8 cellular contexts compared by ENCODE assay signal in genomic region chr6:113859349-113860164, GRCh38. TPM values are rescaled to one million over a fixed set of nuclear protein-coding genes. Genes with fewer than 3 reads are reported as not detected.
DNase-seq lines count a peak whose midpoint lies in the region; ATAC-seq and TF ChIP-seq lines count a peak whose summit lies in the region.

No MANE protein-coding gene starts in this region.

- no peak overlapping the region for H3K27ac Mint-ChIP-seq in activated T-cell treated with anti-CD3 and anti-CD28 coated beads, Interleukin-2, amount 50 U/mL, for 72 hours

- no peak for TF ChIP-seq CTCF in AG10803 (conservative IDR thresholded peaks at IDR 0.05; ENCODE audit: low read length)

- peak overlapping the region; percentile 56 to 76 for H3K4me3 Mint-ChIP-seq in activated T-cell treated with anti-CD3 and anti-CD28 coated beads, Interleukin-2, amount 50 U/mL, for 72 hours

- no peaks in the 10 kb centered on the region; the same call in 1 of the 2 replicates for H3K36me3 ChIP-seq in H7 (replicated peaks; ENCODE audit: control insufficient read depth, insufficient read depth, low read length)

- ATAC-seq in activated T-cell treated with anti-CD3 and anti-CD28 coated beads, Interleukin-2, amount 50 U/mL, for 72 hours (replicated peaks in 1 of 2) = no peak
- ATAC-seq in Right ventricle myocardium inferior = no peak

- DNase-seq in AG10803 (ENCODE audit: low read depth) = peak; percentile 66
- DNase-seq in H7 = peak; percentile 53
- DNase-seq in activated T-cell treated with anti-CD3 and anti-CD28 coated beads, Interleukin-2, amount 50 U/mL, for 72 hours = no peak
- peak; percentile 67 for DNase-seq in Right ventricle myocardium inferior (ENCODE audit: missing footprints)
- peak; percentile 25 for DNase-seq in occipital lobe (lab: John Stamatoyannopoulos, UW)
- no peak for DNase-seq in RPMI8226
- no peak for DNase-seq in activated effector memory CD4-positive, alpha-beta T cell treated with Interleukin-2 at 50 U/mL for 16 hours
- DNase-seq in NCI-H510A (lab: John Stamatoyannopoulos, UW) = no peak

- H3K9me3 Mint-ChIP-seq in activated T-cell treated with anti-CD3 and anti-CD28 coated beads, Interleukin-2, amount 50 U/mL, for 72 hours = no peaks in the 10 kb centered on the region

- peaks cover 17% of the 10 kb centered on the region for H3K27me3 ChIP-seq in H7 (ENCODE audit: control insufficient read depth, insufficient read depth, low read length)

- H3K27me3 Mint-ChIP-seq in activated T-cell treated with anti-CD3 and anti-CD28 coated beads, Interleukin-2, amount 50 U/mL, for 72 hours (ENCODE audit: low read depth) = peaks cover 32% of the 10 kb centered on the region

- peak overlapping the region; percentile 93 for H3K4me3 ChIP-seq in AG10803 (ENCODE audit: low read length)
- H3K4me3 ChIP-seq in H7 (ENCODE audit: insufficient read depth, low read depth, low read length) = peak overlapping the region; percentile 68

- peaks cover 2 to 3% of the 10 kb centered on the region in 2 donors for H3K36me3 Mint-ChIP-seq in activated T-cell treated with anti-CD3 and anti-CD28 coated beads, Interleukin-2, amount 50 U/mL, for 72 hours (ENCODE audit: insufficient read depth in 2 of 2)

- intact Hi-C loops in Right ventricle myocardium inferior (cut with DNase I) = loop anchor here (1.0 to 10.0 kb wide), 12 partner anchors 19 to 1079 kb away; no protein-coding TSS in a partner anchor

- peaks cover 5% of the 10 kb centered on the region for H3K4me1 Mint-ChIP-seq in activated T-cell treated with anti-CD3 and anti-CD28 coated beads, Interleukin-2, amount 50 U/mL, for 72 hours (ENCODE audit: low read depth)

RNA-seq across cellular contexts. Expression of gene MARCKS, which starts 2.4 kb away (rescaled TPM):
- 91.0 and 92.7 TPM in 2 replicates for total RNA-seq in H7 (2014; rRNA removed; shearing (Covaris generic))
- total RNA-seq in activated T-cell treated with anti-CD3 and anti-CD28 coated beads, Interleukin-2, amount 50 U/mL, for 72 hours = 1 to 10 TPM; 1.1 to 1.7 TPM
- 28.4 TPM for total RNA-seq in Right ventricle myocardium inferior
- 337 TPM for total RNA-seq in occipital lobe

Comparison
In these comparisons a context has a peak if more than half of its experiments do, and no peak if none do; other contexts are left out.
1. DNase-seq: peak in AG10803 (single experiment), H7 (single experiment), Right ventricle myocardium inferior (single experiment) and occipital lobe (single experiment); none in activated T-cell treated with anti-CD3 and anti-CD28 coated beads, Interleukin-2, amount 50 U/mL, for 72 hours (0 of 2), RPMI8226 (single experiment), activated effector memory CD4-positive, alpha-beta T cell treated with Interleukin-2 at 50 U/mL for 16 hours (single experiment) and NCI-H510A (single experiment).
2. RNA of gene MARCKS, which starts 2.4 kb away (total RNA-seq): 337 TPM in occipital lobe (single experiment), 91.0 to 92.7 TPM in H7 and 28.4 TPM in Right ventricle myocardium inferior (single experiment); 1.1 to 1.7 TPM in activated T-cell treated with anti-CD3 and anti-CD28 coated beads, Interleukin-2, amount 50 U/mL, for 72 hours; every median in the first group is over 10 times any median in the second.